1 cellular context compared by ENCODE assay signal in the genomic region with DNA sequence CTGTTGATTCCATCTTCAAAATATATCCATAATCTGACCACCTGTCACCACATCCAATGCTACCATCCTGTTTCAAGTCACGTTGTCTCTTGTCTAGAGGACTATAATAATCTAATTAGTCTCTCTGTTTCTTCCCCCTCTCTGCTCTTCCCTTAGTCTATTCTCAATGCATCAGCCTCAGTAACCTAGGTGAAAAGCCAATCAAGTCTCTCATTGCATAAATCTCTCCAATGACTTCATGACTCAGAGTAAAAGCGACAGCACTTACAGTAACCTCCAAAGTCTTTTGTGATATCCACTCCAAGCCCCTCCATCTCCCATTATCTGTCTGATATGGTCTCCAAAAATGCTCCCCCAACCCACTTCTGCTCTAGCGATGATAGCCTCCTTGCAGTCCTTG.
TF ChIP-seq lines count a peak whose summit lies in the region.

No MANE protein-coding gene starts in this region.

TF ChIP-seq in GM23338, 12 proteins besides CTCF, POLR2A, EP300 and RAD21:
- TF ChIP-seq NANOG (IDR thresholded peaks at IDR 0.05; ENCODE audit: borderline replicate concordance) (no peak), ZNF462 (CRISPR knock-in tag; IDR thresholded peaks at IDR 0.05) (no peak), EZH2 (IDR thresholded peaks at IDR 0.05; ENCODE audit: low read depth, unreplicated experiment) (no peak), ZNF114 (CRISPR knock-in tag; IDR thresholded peaks at IDR 0.05) (no peak), ZNF331 (CRISPR knock-in tag; IDR thresholded peaks at IDR 0.05; ENCODE audit: low read depth) (no peak), JUNB (IDR thresholded peaks at IDR 0.05; ENCODE audit: unreplicated experiment) (no peak), POLR2AphosphoS5 (IDR thresholded peaks at IDR 0.05; ENCODE audit: low read depth) (no peak), CREB1 (CRISPR knock-in tag; IDR thresholded peaks at IDR 0.05; ENCODE audit: low read depth) (no peak), EZH2phosphoT487 (IDR thresholded peaks at IDR 0.05; ENCODE audit: unreplicated experiment) (no peak)
